Comparison of ENCODE assay signal across 9 cellular contexts in genomic region chr12:124498870-124499753, GRCh38.
DNase-seq lines count a peak whose midpoint lies in the region; ATAC-seq and TF ChIP-seq lines count a peak whose summit lies in the region.
"Had no signal": no experiment of that assay in that cellular context is flagged by ENCODE, and none has a peak within 500 bp of the region (broad histone marks: within the 10 kb centered on the region; RNA-seq: fewer than 3 reads in every experiment).

No MANE protein-coding gene starts in this region.

- H3K27ac ChIP-seq in esophagus muscularis mucosa (replicated peaks in 1 of 4): peak overlapping the region; percentile 73 to 83 (median 76)
- peak overlapping the region; percentile 3 to 37 for H3K27ac ChIP-seq in ovary

- 70% methylated on average over 26 of the region's 26 CpGs for WGBS in esophagus muscularis mucosa
- WGBS in ovary, 3 donors: 71 to 76% (median 72%) methylated on average over 26 of the region's 26 CpGs

- TF ChIP-seq EP300 in esophagus muscularis mucosa (IDR thresholded peaks at IDR 0.05) (no peak), ovary (IDR thresholded peaks at IDR 0.05) (no peak)

- no peak for TF ChIP-seq POLR2A in esophagus muscularis mucosa (IDR thresholded peaks at IDR 0.05; ENCODE audit: low read depth)
- no peak for TF ChIP-seq POLR2A in ovary (IDR thresholded peaks at IDR 0.05)

- H3K9me3 Mint-ChIP-seq in CD14-positive monocyte: no peaks in the 10 kb centered on the region
- H3K9me3 Mint-ChIP-seq: activated B cell treated with CpG ODN at 0.5 μM for 24 hours had no signal

- intact Hi-C loops in CD14-positive monocyte (cut with micrococcal nuclease) (no loop called here), esophagus muscularis mucosa (cut with DNase I) (no loop called here), ovary (cut with DNase I) (loop anchor here in 1 of 4 donors (5.0 kb wide), 1 partner anchor 57 kb away; no protein-coding TSS in a partner anchor)

- H3K4me3 ChIP-seq in NT2/D1 (ENCODE audit: insufficient read length, low read depth): no peak overlapping the region
- H3K4me3 ChIP-seq in esophagus muscularis mucosa: no peak overlapping the region
- H3K4me3 ChIP-seq in ovary: no peak overlapping the region

- peak overlapping the region in 1 of 2 donors; percentile 35 for H3K4me3 Mint-ChIP-seq in CD14-positive monocyte
- H3K4me3 Mint-ChIP-seq: activated B cell treated with CpG ODN at 0.5 μM for 24 hours had no signal

- H3K4me1 ChIP-seq in NT2/D1 (ENCODE audit: insufficient read depth, insufficient read length): peaks cover 49% of the 10 kb centered on the region
- H3K4me1 ChIP-seq in esophagus muscularis mucosa: peaks cover 70 to 97% (median 88%) of the 10 kb centered on the region in 4 donors
- peaks cover 40% of the 10 kb centered on the region for H3K4me1 ChIP-seq in ovary (ENCODE audit: insufficient read depth)

- H3K9me3 ChIP-seq in NT2/D1 (ENCODE audit: insufficient read depth, low read length) (no peaks in the 10 kb centered on the region), esophagus muscularis mucosa (no peaks in the 10 kb centered on the region), ovary (no peaks in the 10 kb centered on the region)

- peaks cover 0 to 3% (median 0%) of the 10 kb centered on the region in 3 donors for H3K27me3 Mint-ChIP-seq in CD14-positive monocyte (ENCODE audit: low read depth in 3 of 3)
- H3K27me3 Mint-ChIP-seq: activated B cell treated with CpG ODN at 0.5 μM for 24 hours had no signal

- H3K4me1 Mint-ChIP-seq in CD14-positive monocyte: peaks cover 48% of the 10 kb centered on the region

- no peaks in the 10 kb centered on the region for H3K27me3 ChIP-seq in NT2/D1 (ENCODE audit: insufficient read depth, insufficient read length)
- no peaks in the 10 kb centered on the region for H3K27me3 ChIP-seq in esophagus muscularis mucosa
- no peaks in the 10 kb centered on the region for H3K27me3 ChIP-seq in ovary

- H3K27ac Mint-ChIP-seq in CD14-positive monocyte: peak overlapping the region in 6 of 7 donors; percentile 50 to 85 (median 70)
- H3K27ac Mint-ChIP-seq: activated B cell treated with CpG ODN at 0.5 μM for 24 hours had no signal

- ATAC-seq in GM18867 (IDR thresholded peaks at IDR 0.05; ENCODE audit: unreplicated experiment): no peak

- H3K36me3 ChIP-seq in NT2/D1 (ENCODE audit: insufficient read depth, insufficient read length, low read length): peaks cover 21% of the 10 kb centered on the region
- H3K36me3 ChIP-seq in esophagus muscularis mucosa: peaks cover 10 to 14% (median 11%) of the 10 kb centered on the region in 4 donors
- H3K36me3 ChIP-seq in ovary: no peaks in the 10 kb centered on the region

- peaks cover 42 to 49% of the 10 kb centered on the region in 2 donors for H3K36me3 Mint-ChIP-seq in CD14-positive monocyte

- DNase-seq in CD14-positive monocyte (ENCODE audit: low spot score) (no peak), NT2/D1 (ENCODE audit: low read depth, low spot score) (no peak), esophagus muscularis mucosa (ENCODE audit: extremely low spot score) (no peak), ovary (no peak), NCI-H345 (lab: John Stamatoyannopoulos, UW) (no peak), NCI-H82 treated with DMSO at 0.1 percent for 48 hours (lab: John Stamatoyannopoulos, UW; ENCODE audit: unreplicated experiment) (no peak)
- DNase-seq in effector CD4-positive, alpha-beta T cell: no peak
- DNase-seq: activated B cell treated with CpG ODN at 0.5 μM for 24 hours had no signal

- peak overlapping the region; percentile 51 for H3K9ac ChIP-seq in NT2/D1 (ENCODE audit: insufficient read length, low read depth)

- TF ChIP-seq CTCF in CD14-positive monocyte (IDR thresholded peaks at IDR 0.05): no peak
- TF ChIP-seq CTCF in esophagus muscularis mucosa (IDR thresholded peaks at IDR 0.05): no peak
- TF ChIP-seq CTCF in ovary (IDR thresholded peaks at IDR 0.05): no peak
